Comparison of ENCODE assay signal across 8 cellular contexts in the genomic region with DNA sequence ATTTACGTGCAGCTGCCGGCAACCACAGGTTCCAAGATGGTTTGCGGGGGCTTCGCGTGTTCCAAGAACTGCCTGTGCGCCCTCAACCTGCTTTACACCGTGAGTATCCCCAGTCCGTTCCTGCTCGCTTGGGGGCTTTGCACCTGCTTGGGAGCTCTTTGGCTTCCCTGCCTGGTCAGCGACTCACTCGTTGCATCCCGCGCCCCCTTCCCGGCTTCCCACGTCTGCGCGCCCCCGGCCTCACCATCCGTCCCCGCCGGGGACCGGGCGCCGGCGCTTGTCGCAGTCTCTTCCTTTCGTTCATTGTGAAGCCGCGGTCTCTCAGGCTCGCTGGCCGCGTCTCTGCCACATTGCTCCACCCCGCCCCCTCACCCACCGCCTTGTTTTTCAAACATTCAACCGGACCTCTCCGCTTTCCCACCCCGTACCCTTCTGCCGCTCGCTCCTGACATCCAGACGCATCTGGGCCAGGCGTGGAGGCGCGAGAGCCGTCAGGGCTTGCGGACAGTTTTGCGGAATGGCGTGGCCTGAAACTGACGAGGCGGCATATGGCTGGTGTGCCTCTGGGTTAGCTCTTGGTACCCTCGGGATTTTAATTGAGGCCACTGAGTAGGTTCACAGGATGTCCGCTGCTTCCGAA. TPM values are rescaled to one million over a fixed set of nuclear protein-coding genes. Genes with fewer than 3 reads are reported as not detected.
DNase-seq lines count a peak whose midpoint lies in the region; ATAC-seq and TF ChIP-seq lines count a peak whose summit lies in the region.

No MANE protein-coding gene starts in this region.

- no peaks in the 10 kb centered on the region for H3K36me3 ChIP-seq in gastroesophageal sphincter
- H3K36me3 ChIP-seq in neuronal stem cell (replicated peaks in 1 of 2; ENCODE audit: control insufficient read depth in 2 of 2, insufficient read depth in 2 of 2, low read length in 2 of 2), result no peaks in the 10 kb centered on the region

- peak; percentile 55 for DNase-seq in Caki2 (ENCODE audit: low read depth)
- peak; percentile 78 for DNase-seq in NCI-H1105 treated with DMSO at 0.1 percent for 48 hours (lab: John Stamatoyannopoulos, UW)
- peak; percentile 19 for DNase-seq in activated T-cell treated with anti-CD3 and anti-CD28 coated beads, Interleukin-2, amount 50 U/mL, for 1 hour
- peak; percentile 69 for DNase-seq in neuronal stem cell (ENCODE audit: low spot score)
- DNase-seq in NCI-H128 (lab: John Stamatoyannopoulos, UW; ENCODE audit: unreplicated experiment), result no peak
- no peak for DNase-seq in Kasumi-1 (lab: John Stamatoyannopoulos, UW)

- H3K23ac ChIP-seq in neuronal stem cell (ENCODE audit: low read depth, low read length, poor library complexity), result peak overlapping the region; percentile 98

- no peak overlapping the region for H2AK5ac ChIP-seq in neuronal stem cell (ENCODE audit: low read depth, low read length)

- no peak overlapping the region for H2BK12ac ChIP-seq in neuronal stem cell (ENCODE audit: low read length)

- peak overlapping the region; percentile 85 for H3K9ac ChIP-seq in neuronal stem cell (ENCODE audit: low read depth, low read length, poor library complexity)

- peak overlapping the region; percentile 25 for H4K8ac ChIP-seq in neuronal stem cell (ENCODE audit: low read depth, low read length)

- H3K4me3 ChIP-seq in gastroesophageal sphincter (peak overlapping the region; percentile 43 to 68), neuronal stem cell (ENCODE audit: low read length in 2 of 2) (peak overlapping the region; percentile 90 to 97)

- no peak overlapping the region for H4K91ac ChIP-seq in neuronal stem cell (ENCODE audit: low read depth, low read length, poor library complexity)

- no peak overlapping the region for H2BK15ac ChIP-seq in neuronal stem cell (ENCODE audit: low read length)

- H2AFZ ChIP-seq in neuronal stem cell (ENCODE audit: low read length), result peak overlapping the region; percentile 97

- H3K4me1 ChIP-seq in gastroesophageal sphincter (peaks cover 0 to 17% (median 6%) of the 10 kb centered on the region in 3 donors), neuronal stem cell (ENCODE audit: control insufficient read depth in 2 of 2, insufficient read depth in 1 of 2, low read depth in 1 of 2, low read length in 2 of 2) (peaks cover 6% of the 10 kb centered on the region in 2 donors)

- no peak for TF ChIP-seq EP300 in gastroesophageal sphincter (IDR thresholded peaks at IDR 0.05)

- peak overlapping the region; percentile 93 for H3K18ac ChIP-seq in neuronal stem cell (ENCODE audit: low read length)

- no peak for TF ChIP-seq CTCF in gastroesophageal sphincter (IDR thresholded peaks at IDR 0.05)

- no peak for TF ChIP-seq POLR2A in gastroesophageal sphincter (IDR thresholded peaks at IDR 0.05)

- in situ Hi-C loops in Caki2 (cut with HindIII; ENCODE audit: low pct_unique_long_range_greater_than_20kb, low sequenced_read_pairs), result no loop called here

- peak overlapping the region; percentile 55 for H3K4me2 ChIP-seq in neuronal stem cell (ENCODE audit: insufficient read depth, low read length, poor library complexity, severe bottlenecking)

- H2BK120ac ChIP-seq in neuronal stem cell (ENCODE audit: low read depth, low read length), result no peak overlapping the region

- WGBS in gastroesophageal sphincter (ENCODE audit: low coverage in 1 of 2), 2 donors, result 5 to 17% methylated on average over 17 to 18 of the region's 52 CpGs
- WGBS in neuronal stem cell (ENCODE audit: extremely low coverage in 2 of 2, insufficient read length in 2 of 2, insufficient replicate concordance in 1 of 2), 2 donors, result no CpG with 5 or more reads among the region's 52 CpGs

- no peaks in the 10 kb centered on the region for H3K79me1 ChIP-seq in neuronal stem cell (ENCODE audit: low read depth, low read length)

- no peak overlapping the region for H3K14ac ChIP-seq in neuronal stem cell (ENCODE audit: low read length)

- H3K4ac ChIP-seq in neuronal stem cell (ENCODE audit: low read length), result no peak overlapping the region

- no peaks in the 10 kb centered on the region for H3K9me3 ChIP-seq in gastroesophageal sphincter
- peaks cover 0 to 3% of the 10 kb centered on the region in 2 donors for H3K9me3 ChIP-seq in neuronal stem cell (replicated peaks in 1 of 2; ENCODE audit: control insufficient read depth in 2 of 2, insufficient read depth in 1 of 2, low read depth in 1 of 2, low read length in 2 of 2)

- H2BK5ac ChIP-seq in neuronal stem cell (ENCODE audit: low read length), result no peak overlapping the region

- H3K27me3 ChIP-seq in gastroesophageal sphincter (peaks cover 10% of the 10 kb centered on the region), neuronal stem cell (ENCODE audit: control insufficient read depth in 3 of 3, insufficient read depth in 3 of 3, low read depth in 1 of 3, low read length in 3 of 3) (peaks cover 0 to 3% (median 0%) of the 10 kb centered on the region in 3 experiments)

- ATAC-seq in GM21390 (IDR thresholded peaks at IDR 0.05; ENCODE audit: unreplicated experiment) (peak; percentile 15), gastroesophageal sphincter (peak; percentile 35)

- H3K27ac ChIP-seq in gastroesophageal sphincter, result peak overlapping the region in 2 of 4 donors; percentile 35 to 65
- peak overlapping the region; percentile 68 for H3K27ac ChIP-seq in neuronal stem cell (replicated peaks; ENCODE audit: low read length)

RNA-seq across cellular contexts. Expression of a gene that starts 0.5 kb away (rescaled TPM):
- 47.5 and 57.1 TPM in 2 replicates for total RNA-seq in Caki2 (2014; rRNA removed; shearing (Covaris generic); ENCODE audit: low replicate concordance)
- total RNA-seq in gastroesophageal sphincter, result 10 to 100 TPM in 1 of 4 donors, 1 to 10 TPM in 3; 2.5 to 13.3 (median 6.4) TPM
- 18.3 TPM for polyA plus RNA-seq in neuronal stem cell (2013, experiment 1 of 2)
- 19.0 TPM for polyA plus RNA-seq in neuronal stem cell (2013, experiment 2 of 2)

RNA-seq across cellular contexts. Expression of a gene that starts 50.7 kb away (rescaled TPM):
- 3.5 and 10.0 TPM in 2 replicates for total RNA-seq in Caki2 (2014; rRNA removed; shearing (Covaris generic); ENCODE audit: low replicate concordance)
- total RNA-seq in gastroesophageal sphincter, result 10 to 100 TPM in 1 of 4 donors, not detected in 3; 12.8 TPM
- polyA plus RNA-seq in neuronal stem cell (2013, experiment 1 of 2), result not detected
- polyA plus RNA-seq in neuronal stem cell (2013, experiment 2 of 2), result not detected

Comparison
In these comparisons a context has a peak if more than half of its experiments do, and no peak if none do; other contexts are left out.
1. DNase-seq: peak in Caki2 (single experiment), NCI-H1105 treated with DMSO at 0.1 percent for 48 hours (single experiment), activated T-cell treated with anti-CD3 and anti-CD28 coated beads, Interleukin-2, amount 50 U/mL, for 1 hour (single experiment) and neuronal stem cell (single experiment); none in NCI-H128 (single experiment) and Kasumi-1 (0 of 2).